In genomic region chr1:108511764-108512163, GRCh38 we compare ENCODE assay signal across 12 cellular contexts.
"Had no signal": no experiment of that assay in that cellular context is flagged by ENCODE, and none has a peak within 500 bp of the region (broad histone marks: within the 10 kb centered on the region; RNA-seq: fewer than 3 reads in every experiment).

No MANE protein-coding gene starts in this region.

- H3K4me3 ChIP-seq: colonic mucosa, gastrocnemius medialis, psoas muscle, sigmoid colon, stomach had no signal

- DNase-seq: activated naive CD4-positive, alpha-beta T cell treated with anti-CD3 and anti-CD28 coated beads, Interleukin-2, amount 50 U/mL, for 16 hours; colonic mucosa; effector CD4-positive, alpha-beta T cell; gastrocnemius medialis; left ventricle myocardium superior; nephron progenitor cell; psoas muscle; sigmoid colon; stimulated activated CD4-positive, alpha-beta T cell treated with anti-CD3 and anti-CD28 coated beads, Interleukin-2, amount 100 ng/mL, for 48 hours; stimulated activated CD8-positive, alpha-beta memory T cell treated with anti-CD3 and anti-CD28 coated beads, Interleukin-4, amount 100 ng/mL, for 48 hours; stomach had no signal

- H3K27me3 ChIP-seq: colonic mucosa, gastrocnemius medialis, sigmoid colon had no signal

- ATAC-seq: activated CD4-positive, CD25-positive, alpha-beta regulatory T cell treated with anti-CD3 and anti-CD28 coated beads, Interleukin-2, amount 50 U/mL, for 24 hours; gastrocnemius medialis; psoas muscle had no signal

- H3K9me3 ChIP-seq: colonic mucosa, gastrocnemius medialis, psoas muscle, sigmoid colon, stomach had no signal

- H3K27ac ChIP-seq: colonic mucosa, gastrocnemius medialis, psoas muscle, sigmoid colon, stomach had no signal

- H3K36me3 ChIP-seq: colonic mucosa, gastrocnemius medialis, sigmoid colon, stomach had no signal
